10 cellular contexts compared by ENCODE assay signal in genomic region chr1:212752256-212752933, GRCh38. TPM values are rescaled to one million over a fixed set of nuclear protein-coding genes. Genes with fewer than 3 reads are reported as not detected.
A peak's percentile ranks its signal among the peaks of the same experiment; 100 is the strongest.
DNase-seq lines count a peak whose midpoint lies in the region; ATAC-seq, FAIRE-seq and TF ChIP-seq lines count a peak whose summit lies in the region.
"Had no signal": no experiment of that assay in that cellular context is flagged by ENCODE, and none has a peak within 500 bp of the region (broad histone marks: within the 10 kb centered on the region; RNA-seq: fewer than 3 reads in every experiment).

No MANE protein-coding gene starts in this region.

- H3K9me3 ChIP-seq in liver (ENCODE audit: control insufficient read depth in 4 of 4, low read length in 3 of 4) (no peaks in the 10 kb centered on the region), HepG2 (ENCODE audit: low read length) (no peaks in the 10 kb centered on the region)

- TF ChIP-seq RAD21 in liver (IDR thresholded peaks at IDR 0.05) (no peak), HepG2 (CRISPR knock-in tag; IDR thresholded peaks at IDR 0.05) (no peak)

- TF ChIP-seq POLR2A in HepG2 (IDR thresholded peaks at IDR 0.05; ENCODE audit: insufficient read depth in 1 of 2, low read depth in 2 of 2, low read length in 2 of 2), result no peak

- intact Hi-C loops in HepG2 (cut with micrococcal nuclease; ENCODE audit: unreplicated experiment) (no loop called here), head of caudate nucleus (cut with DNase I) (loop anchor here (10.0 kb wide), 1 partner anchor 88 kb away; no protein-coding TSS in a partner anchor)

- POLR2A ChIA-PET in HepG2 (lab: Yijun Ruan, JAX), result no interaction called here

- BruUV-seq in HepG2 (replicated peaks; lab: Mats Ljungman, UMichigan), result no TSS peak

- H3K36me3 ChIP-seq in liver (ENCODE audit: control insufficient read depth in 4 of 4, insufficient read depth in 3 of 4, low read depth in 1 of 4, low read length in 3 of 4) (peaks cover 0 to 4% (median 0%) of the 10 kb centered on the region in 4 donors), HepG2 (replicated peaks in 1 of 2; ENCODE audit: control insufficient read depth in 1 of 2, insufficient read depth in 2 of 2, low read length in 2 of 2) (peaks cover 0 to 19% of the 10 kb centered on the region in 2 experiments; a peak in 3 of 5 replicates)

- in situ Hi-C loops in HepG2 (cut with HindIII; ENCODE audit: extremely low pct_ligation_motif_present, low pct_unique_long_range_greater_than_20kb) (no loop called here), GM13977 (cut with MboI; ENCODE audit: low pct_unique_long_range_greater_than_20kb, low sequenced_read_pairs, unreplicated experiment) (loop anchor here (25.0 kb wide), 1 partner anchor 90 kb away; no protein-coding TSS in a partner anchor)

- H3K4me1 ChIP-seq in liver (ENCODE audit: control insufficient read depth in 4 of 4, insufficient read depth in 4 of 4, low read length in 3 of 4) (peaks cover 4 to 19% (median 11%) of the 10 kb centered on the region in 4 donors), HepG2 (ENCODE audit: insufficient read depth, low read length) (0 out of 2 replicates have a peak, but pooled peaks cover 10% of the 10 kb centered on the region)

- H3K27ac ChIP-seq in liver (ENCODE audit: low read depth in 1 of 2, low read length in 2 of 2) (peak overlapping the region; percentile 44), HepG2 (ENCODE audit: extremely low read length, insufficient read depth, low read length) (no peak overlapping the region)

- no peak for ATAC-seq in HepG2

- no peak overlapping the region for H3K4me3 ChIP-seq in liver (ENCODE audit: low read depth in 1 of 3, low read length in 3 of 3)
- H3K4me3 ChIP-seq in HepG2 (replicated peaks in 1 of 3; ENCODE audit: insufficient read depth in 1 of 3, low read depth in 2 of 3, low read length in 3 of 3), result no peak overlapping the region

- no peak overlapping the region for H3K4me2 ChIP-seq in HepG2 (ENCODE audit: low read depth, low read length)

- peaks cover 6% of the 10 kb centered on the region; the same call in 1 of the 2 replicates for H4K20me1 ChIP-seq in HepG2 (ENCODE audit: insufficient read depth, low read length)

- H3K9ac ChIP-seq in liver (ENCODE audit: low read depth in 1 of 2, low read length in 2 of 2) (no peak overlapping the region), HepG2 (ENCODE audit: insufficient read depth, low read depth, low read length) (no peak overlapping the region)

- FAIRE-seq in HepG2 (lab: Jason Lieb, UNC) (no peak), HTR-8/SVneo (lab: Jason Lieb, UNC) (no peak), frontal cortex (lab: Jason Lieb, UNC) (no peak)

- TF ChIP-seq EP300 in HepG2 (IDR thresholded peaks at IDR 0.05; ENCODE audit: low read depth in 2 of 2, low read length in 2 of 2) (no peak), HepG2 (CRISPR knock-in tag; IDR thresholded peaks at IDR 0.05; ENCODE audit: borderline replicate concordance) (no peak)

- TF ChIP-seq CTCF in liver (IDR thresholded peaks at IDR 0.05; ENCODE audit: low read depth, low read length, missing input control), result no peak
- TF ChIP-seq CTCF in HepG2 (CRISPR knock-in tag; IDR thresholded peaks at IDR 0.05), result no peak
- no peak for TF ChIP-seq CTCF in GM13977 (IDR thresholded peaks at IDR 0.05; ENCODE audit: extremely low read depth, insufficient read depth, missing control alignments)

- no peaks in the 10 kb centered on the region for H3K27me3 ChIP-seq in liver (ENCODE audit: control insufficient read depth in 4 of 4, insufficient read depth in 4 of 4, low read length in 3 of 4)
- H3K27me3 ChIP-seq in HepG2 (ENCODE audit: control insufficient read depth in 1 of 2, insufficient read depth in 2 of 2, low read length in 2 of 2), result no peaks in the 10 kb centered on the region

- WGBS in liver, result 84% methylated on average over 3 of the region's 3 CpGs
- 97% methylated on average over 3 of the region's 3 CpGs for WGBS in HepG2 (ENCODE audit: low lambda C conversion rate)

- CTCF ChIA-PET in HepG2 (lab: Yijun Ruan, JAX; ENCODE audit: low intra/inter-chr PET ratio, low total read pairs), result no interaction called here

- H3K79me2 ChIP-seq in HepG2 (ENCODE audit: insufficient read depth, low read length), result peaks cover 2% of the 10 kb centered on the region

- H2AFZ ChIP-seq in HepG2 (ENCODE audit: low read length), result no peak overlapping the region

- no peak for DNase-seq in HepG2 (ENCODE audit: low spot score)
- DNase-seq in SKM-1 (lab: John Stamatoyannopoulos, UW; ENCODE audit: unreplicated experiment), result peak; percentile 70
- peak; percentile 52 for DNase-seq in iris pigment epithelial cell (ENCODE audit: low read depth)
- DNase-seq in head of caudate nucleus, result no peak
- DNase-seq in HTR-8/SVneo (ENCODE audit: insufficient read length, low spot score), result no peak
- DNase-seq in GM13977 (ENCODE audit: low spot score), result no peak
- DNase-seq in frontal cortex (ENCODE audit: low spot score in 2 of 2), result no peak
- DNase-seq: dermis blood vessel endothelial cell, DMS 273 treated with DMSO at 0.1 percent for 48 hours had no signal

RNA-seq across cellular contexts. Expression of gene NSL1, which starts 39.2 kb away (rescaled TPM):
- 10 to 100 TPM; 17.2 to 31.3 TPM for total RNA-seq in liver
- 10 to 100 TPM; 18.6 to 18.9 TPM for polyA plus RNA-seq in liver
- 77.4 and 119 TPM in 2 replicates for total RNA-seq in HepG2 (2016; rRNA removed; fragmentation: Illumina TruSeq; extraction: Trizol)
- 16.8 and 20.7 TPM in 2 replicates for total RNA-seq in HepG2 (2016; cell fraction: cytosol; rRNA removed; fragmentation: Illumina TruSeq; extraction: Trizol; ENCODE audit: low read depth)
- 80.4 and 129 TPM in 2 replicates for total RNA-seq in HepG2 (2016; cell fraction: insoluble cytoplasmic fraction; rRNA removed; fragmentation: Illumina TruSeq; extraction: Trizol)
- 30.7 and 36.3 TPM in 2 replicates for total RNA-seq in HepG2 (2016; cell fraction: membrane; rRNA removed; fragmentation: Illumina TruSeq; extraction: Trizol)
- total RNA-seq in HepG2 (2016; cell fraction: nucleus; rRNA removed; fragmentation: Illumina TruSeq; extraction: Trizol), result 44.8 and 46.6 TPM in 2 replicates
- 26.4 and 34.5 TPM in 2 replicates for polyA plus RNA-seq in HepG2 (2011; rRNA removed)
- polyA plus RNA-seq in HepG2 (2011; cell fraction: cytosol; rRNA removed), result 24.3 and 36.8 TPM in 2 replicates
- 20.4 and 20.6 TPM in 2 replicates for polyA plus RNA-seq in HepG2 (2011; cell fraction: nucleus; rRNA removed)
- polyA plus RNA-seq in HepG2 (2012), result 22.1 and 33.9 TPM in 2 replicates
- polyA plus RNA-seq in HepG2 (2016; cell fraction: cytosol; fragmentation: Illumina TruSeq; extraction: Trizol; ENCODE audit: low read depth), result 8.7 and 9.3 TPM in 2 replicates
- 103 and 108 TPM in 2 replicates for polyA plus RNA-seq in HepG2 (2016; cell fraction: insoluble cytoplasmic fraction; fragmentation: Illumina TruSeq; extraction: Trizol; ENCODE audit: low read depth)
- 15.8 and 17.8 TPM in 2 replicates for polyA plus RNA-seq in HepG2 (2016; cell fraction: membrane; fragmentation: Illumina TruSeq; extraction: Trizol; ENCODE audit: low read depth)
- 38.2 and 40.5 TPM in 2 replicates for polyA plus RNA-seq in HepG2 (2016; cell fraction: nucleus; fragmentation: Illumina TruSeq; extraction: Trizol; ENCODE audit: insufficient read depth, low read depth)
- 15.7 and 18.6 TPM in 2 replicates for polyA minus RNA-seq in HepG2 (2011; rRNA and poly(A)+ RNA removed; ENCODE audit: low replicate concordance)
- 20.8 and 22.2 TPM in 2 replicates for polyA minus RNA-seq in HepG2 (2011; cell fraction: cytosol; rRNA and poly(A)+ RNA removed)
- 49.3 and 52.6 TPM in 2 replicates for polyA minus RNA-seq in HepG2 (2011; cell fraction: nucleus; rRNA and poly(A)+ RNA removed)
- total RNA-seq in frontal cortex, result 60.3 TPM

RNA-seq across cellular contexts. Expression of gene TATDN3, which starts 39.3 kb away (rescaled TPM):
- total RNA-seq in liver, result 1 to 10 TPM; 6.6 to 8.1 TPM
- 1 to 10 TPM; 5.2 to 6.7 TPM for polyA plus RNA-seq in liver
- total RNA-seq in HepG2 (2016; rRNA removed; fragmentation: Illumina TruSeq; extraction: Trizol), result 8.6 and 10.7 TPM in 2 replicates
- 1.1 and 1.7 TPM in 2 replicates for total RNA-seq in HepG2 (2016; cell fraction: cytosol; rRNA removed; fragmentation: Illumina TruSeq; extraction: Trizol; ENCODE audit: low read depth)
- 7.9 and 9.4 TPM in 2 replicates for total RNA-seq in HepG2 (2016; cell fraction: insoluble cytoplasmic fraction; rRNA removed; fragmentation: Illumina TruSeq; extraction: Trizol)
- 3.5 and 5.2 TPM in 2 replicates for total RNA-seq in HepG2 (2016; cell fraction: membrane; rRNA removed; fragmentation: Illumina TruSeq; extraction: Trizol)
- 6.4 and 7.0 TPM in 2 replicates for total RNA-seq in HepG2 (2016; cell fraction: nucleus; rRNA removed; fragmentation: Illumina TruSeq; extraction: Trizol)
- 6.9 and 7.3 TPM in 2 replicates for polyA plus RNA-seq in HepG2 (2011; rRNA removed)
- polyA plus RNA-seq in HepG2 (2011; cell fraction: cytosol; rRNA removed), result 3.9 and 5.7 TPM in 2 replicates
- polyA plus RNA-seq in HepG2 (2011; cell fraction: nucleus; rRNA removed), result 4.0 and 5.4 TPM in 2 replicates
- polyA plus RNA-seq in HepG2 (2012), result 7.4 and 7.5 TPM in 2 replicates
- 1.7 and 2.9 TPM in 2 replicates for polyA plus RNA-seq in HepG2 (2016; cell fraction: cytosol; fragmentation: Illumina TruSeq; extraction: Trizol; ENCODE audit: low read depth)
- polyA plus RNA-seq in HepG2 (2016; cell fraction: insoluble cytoplasmic fraction; fragmentation: Illumina TruSeq; extraction: Trizol; ENCODE audit: low read depth), result 10.3 and 10.7 TPM in 2 replicates
- 3.3 and 4.1 TPM in 2 replicates for polyA plus RNA-seq in HepG2 (2016; cell fraction: membrane; fragmentation: Illumina TruSeq; extraction: Trizol; ENCODE audit: low read depth)
- 6.2 and 8.3 TPM in 2 replicates for polyA plus RNA-seq in HepG2 (2016; cell fraction: nucleus; fragmentation: Illumina TruSeq; extraction: Trizol; ENCODE audit: insufficient read depth, low read depth)
- polyA minus RNA-seq in HepG2 (2011; rRNA and poly(A)+ RNA removed; ENCODE audit: low replicate concordance), result 2.8 and 5.4 TPM in 2 replicates
- polyA minus RNA-seq in HepG2 (2011; cell fraction: cytosol; rRNA and poly(A)+ RNA removed), result 2.6 and 5.8 TPM in 2 replicates
- polyA minus RNA-seq in HepG2 (2011; cell fraction: nucleus; rRNA and poly(A)+ RNA removed), result 12.6 and 17.0 TPM in 2 replicates
- total RNA-seq in frontal cortex, result 33.8 TPM

RNA-seq across cellular contexts. Expression of gene BATF3, which starts 52.8 kb away (rescaled TPM):
- total RNA-seq in liver, result 1 to 10 TPM in 1 of 2 donors, under 1 TPM in 1; 0.93 to 1.0 TPM
- polyA plus RNA-seq in liver, result under 1 TPM; 0.65 to 0.88 TPM
- not detected in 2 replicates for total RNA-seq in HepG2 (2016; rRNA removed; fragmentation: Illumina TruSeq; extraction: Trizol)
- total RNA-seq in HepG2 (2016; cell fraction: cytosol; rRNA removed; fragmentation: Illumina TruSeq; extraction: Trizol; ENCODE audit: low read depth), result not detected in 2 replicates
- total RNA-seq in HepG2 (2016; cell fraction: insoluble cytoplasmic fraction; rRNA removed; fragmentation: Illumina TruSeq; extraction: Trizol), result not detected in 2 replicates
- not detected in 2 replicates for total RNA-seq in HepG2 (2016; cell fraction: membrane; rRNA removed; fragmentation: Illumina TruSeq; extraction: Trizol)
- not detected in 2 replicates for total RNA-seq in HepG2 (2016; cell fraction: nucleus; rRNA removed; fragmentation: Illumina TruSeq; extraction: Trizol)
- 0.13 and 0.40 TPM in 2 replicates for polyA plus RNA-seq in HepG2 (2011; rRNA removed)
- 0.23 and 0.35 TPM in 2 replicates for polyA plus RNA-seq in HepG2 (2011; cell fraction: cytosol; rRNA removed)
- polyA plus RNA-seq in HepG2 (2011; cell fraction: nucleus; rRNA removed), result 0.10 TPM in 1 of 2 replicates, not detected in the other
- polyA plus RNA-seq in HepG2 (2012), result 0.47 TPM in 1 of 2 replicates, not detected in the other
- polyA plus RNA-seq in HepG2 (2016; cell fraction: cytosol; fragmentation: Illumina TruSeq; extraction: Trizol; ENCODE audit: low read depth), result 0.18 and 0.19 TPM in 2 replicates
- not detected in 2 replicates for polyA plus RNA-seq in HepG2 (2016; cell fraction: insoluble cytoplasmic fraction; fragmentation: Illumina TruSeq; extraction: Trizol; ENCODE audit: low read depth)
- 0.34 TPM in 1 of 2 replicates, not detected in the other for polyA plus RNA-seq in HepG2 (2016; cell fraction: membrane; fragmentation: Illumina TruSeq; extraction: Trizol; ENCODE audit: low read depth)
- not detected in 2 replicates for polyA plus RNA-seq in HepG2 (2016; cell fraction: nucleus; fragmentation: Illumina TruSeq; extraction: Trizol; ENCODE audit: insufficient read depth, low read depth)
- 0.26 TPM in 1 of 2 replicates, not detected in the other for polyA minus RNA-seq in HepG2 (2011; rRNA and poly(A)+ RNA removed; ENCODE audit: low replicate concordance)
- not detected in 2 replicates for polyA minus RNA-seq in HepG2 (2011; cell fraction: cytosol; rRNA and poly(A)+ RNA removed)
- polyA minus RNA-seq in HepG2 (2011; cell fraction: nucleus; rRNA and poly(A)+ RNA removed), result not detected in 2 replicates
- total RNA-seq in frontal cortex, result 5.7 TPM

Comparison
In these comparisons a context has a peak if more than half of its experiments do, and no peak if none do; other contexts are left out.
1. DNase-seq: peak in SKM-1 (single experiment) and iris pigment epithelial cell (single experiment); none in HepG2 (single experiment), head of caudate nucleus (0 of 42), HTR-8/SVneo (single experiment), GM13977 (single experiment) and frontal cortex (0 of 2).